8 cellular contexts compared by ENCODE assay signal in genomic region chr10:122140941-122141623, GRCh38.
A peak's percentile ranks its signal among the peaks of the same experiment; 100 is the strongest.
DNase-seq lines count a peak whose midpoint lies in the region; ATAC-seq, FAIRE-seq and TF ChIP-seq lines count a peak whose summit lies in the region.

No MANE protein-coding gene starts in this region.

- H3K4me2 ChIP-seq in PC-3 (ENCODE audit: low read length) (peak overlapping the region; percentile 75), fibroblast of lung (ENCODE audit: extremely low read depth, insufficient read depth, low read length) (peak overlapping the region; percentile 89)

- no peak for TF ChIP-seq CTCF in PC-3 (conservative IDR thresholded peaks at IDR 0.05; ENCODE audit: low read depth, low read length)
- peak in 1 of 2 donors; percentile 0 for TF ChIP-seq CTCF in fibroblast of lung (conservative IDR thresholded peaks at IDR 0.05 in 1 of 2, IDR thresholded peaks at IDR 0.05 in 1 of 2; ENCODE audit: low read depth in 1 of 2, low read length in 2 of 2)
- no peak for TF ChIP-seq CTCF in pancreas (IDR thresholded peaks at IDR 0.05)

- H3K36me3 Mint-ChIP-seq in activated naive CD8-positive, alpha-beta T cell treated with anti-CD3 and anti-CD28 coated beads for 36 hours, result no peaks in the 10 kb centered on the region

- no peaks in the 10 kb centered on the region for H3K27me3 ChIP-seq in PC-3 (ENCODE audit: low read length)
- no peaks in the 10 kb centered on the region for H3K27me3 ChIP-seq in fibroblast of lung (ENCODE audit: control insufficient read depth, insufficient read depth, low read length)
- H3K27me3 ChIP-seq in pancreas, result no peaks in the 10 kb centered on the region

- H3K27me3 Mint-ChIP-seq in activated naive CD8-positive, alpha-beta T cell treated with anti-CD3 and anti-CD28 coated beads for 36 hours, result peaks cover 10% of the 10 kb centered on the region

- H2AFZ ChIP-seq in PC-3 (ENCODE audit: low read length), result no peak overlapping the region
- H2AFZ ChIP-seq in fibroblast of lung (ENCODE audit: low read length), result no peak overlapping the region

- WGBS in pancreas, 2 donors, result 51 to 60% methylated on average over 9 to 10 of the region's 10 CpGs

- H4K20me1 ChIP-seq in PC-3 (ENCODE audit: low read length), result no peaks in the 10 kb centered on the region
- H4K20me1 ChIP-seq in fibroblast of lung (ENCODE audit: control insufficient read depth, extremely low read depth, insufficient read depth, low read length), result no peaks in the 10 kb centered on the region

- no peaks in the 10 kb centered on the region for H3K9me2 ChIP-seq in PC-3 (replicated peaks; ENCODE audit: low read length)

- DNase-seq in DMS53 (lab: John Stamatoyannopoulos, UW) (peak; percentile 72), PC-3 (peak; percentile 89), fibroblast of lung (ENCODE audit: low read depth in 2 of 2) (peak; percentile 92 to 95), pancreas (peak in 4 of 6 donors; percentile 40 to 73 (median 55)), NCI-H1092 treated with DMSO at 0.1 percent for 48 hours (lab: John Stamatoyannopoulos, UW) (no peak), Kasumi-1 (lab: John Stamatoyannopoulos, UW) (no peak)
- no peak for DNase-seq in activated naive CD8-positive, alpha-beta T cell treated with anti-CD3 and anti-CD28 coated beads for 36 hours

- H3K9me3 Mint-ChIP-seq in activated naive CD8-positive, alpha-beta T cell treated with anti-CD3 and anti-CD28 coated beads for 36 hours, result peaks cover 5% of the 10 kb centered on the region

- peak overlapping the region; percentile 96 for H3K9ac ChIP-seq in PC-3 (ENCODE audit: low read length)
- H3K9ac ChIP-seq in fibroblast of lung (ENCODE audit: insufficient read depth, low read length), result peak overlapping the region; percentile 0

- peaks cover 62% of the 10 kb centered on the region for H3K79me2 ChIP-seq in PC-3 (ENCODE audit: low read length)
- no peaks in the 10 kb centered on the region for H3K79me2 ChIP-seq in fibroblast of lung (ENCODE audit: control insufficient read depth, insufficient read depth, low read length)

- POLR2A ChIA-PET in PC-3 (lab: Charles Lee; ENCODE audit: unreplicated experiment), result interaction anchor here (0.6 to 0.7 kb wide), 2 partner anchors 8 to 166 kb away, joined by 3 to 6 read pairs; no protein-coding TSS in a partner anchor

- no TSS peak for BruUV-seq in PC-3 (replicated peaks; lab: Mats Ljungman, UMichigan)

- ATAC-seq in PC-3 (peak; percentile 77), pancreas (peak; percentile 36 to 65 (median 45)), HG03108 (IDR thresholded peaks at IDR 0.05; ENCODE audit: unreplicated experiment) (no peak)

- no peak for FAIRE-seq in pancreas (lab: Jason Lieb, UNC)

- H3K9me3 ChIP-seq in PC-3 (ENCODE audit: low read length) (no peaks in the 10 kb centered on the region), fibroblast of lung (ENCODE audit: control insufficient read depth, insufficient read depth, low read depth, low read length) (no peaks in the 10 kb centered on the region), pancreas (no peaks in the 10 kb centered on the region)

- CTCF ChIA-PET in PC-3 (lab: Charles Lee), result interaction anchor here (0.6 to 2.1 kb wide), 3 partner anchors 22 to 59 kb away, joined by 3 to 11 read pairs (median 5); no protein-coding TSS in a partner anchor

- H3K27ac Mint-ChIP-seq in activated naive CD8-positive, alpha-beta T cell treated with anti-CD3 and anti-CD28 coated beads for 36 hours, result no peak overlapping the region

- peaks cover 46% of the 10 kb centered on the region for H3K4me1 ChIP-seq in PC-3 (ENCODE audit: insufficient read depth, low read length)
- peaks cover 33% of the 10 kb centered on the region for H3K4me1 ChIP-seq in fibroblast of lung (ENCODE audit: control insufficient read depth, extremely low read depth, insufficient read depth, low read length)
- peaks cover 9 to 17% (median 10%) of the 10 kb centered on the region in 3 donors for H3K4me1 ChIP-seq in pancreas

- no peak overlapping the region for H3K4me3 Mint-ChIP-seq in activated naive CD8-positive, alpha-beta T cell treated with anti-CD3 and anti-CD28 coated beads for 36 hours

- H3K4me3 ChIP-seq in PC-3 (ENCODE audit: low read length) (peak overlapping the region; percentile 56), fibroblast of lung (replicated peaks in 1 of 4; ENCODE audit: control extremely low read depth in 1 of 4, insufficient read depth in 1 of 4, low read depth in 3 of 4, low read length in 4 of 4) (no peak overlapping the region), pancreas (no peak overlapping the region)

- intact Hi-C loops in PC-3 (cut with micrococcal nuclease) (loop anchor here (2.0 to 5.0 kb wide), 3 partner anchors 28 to 96 kb away; no protein-coding TSS in a partner anchor), pancreas (cut with DNase I) (no loop called here)

- H3K36me3 ChIP-seq in PC-3 (ENCODE audit: low read depth, low read length), result peaks cover 15% of the 10 kb centered on the region
- H3K36me3 ChIP-seq in fibroblast of lung (ENCODE audit: control insufficient read depth, insufficient read depth, low read length), result no peaks in the 10 kb centered on the region
- no peaks in the 10 kb centered on the region for H3K36me3 ChIP-seq in pancreas

- H3K27ac ChIP-seq in PC-3 (ENCODE audit: low read length) (peak overlapping the region; percentile 99), fibroblast of lung (ENCODE audit: insufficient read depth, low read length) (peak overlapping the region; percentile 84), pancreas (peak overlapping the region in 2 of 4 donors; percentile 13 to 15)

- H3K4me1 Mint-ChIP-seq in activated naive CD8-positive, alpha-beta T cell treated with anti-CD3 and anti-CD28 coated beads for 36 hours, result no peaks in the 10 kb centered on the region

- peaks cover 4% of the 10 kb centered on the region for H3F3A ChIP-seq in PC-3 (ENCODE audit: low read length, unreplicated experiment)

Comparison
In these comparisons a context has a peak if more than half of its experiments do, and no peak if none do; other contexts are left out.
1. DNase-seq: peak in DMS53 (single experiment), PC-3 (single experiment), fibroblast of lung (2 of 2) and pancreas (4 of 6); none in activated naive CD8-positive, alpha-beta T cell treated with anti-CD3 and anti-CD28 coated beads for 36 hours (single experiment), NCI-H1092 treated with DMSO at 0.1 percent for 48 hours (single experiment) and Kasumi-1 (0 of 2).